9 cellular contexts compared by ENCODE assay signal in genomic region chr9:31585158-31585557, GRCh38.
"Had no signal": no experiment of that assay in that cellular context is flagged by ENCODE, and none has a peak within 500 bp of the region (broad histone marks: within the 10 kb centered on the region; RNA-seq: fewer than 3 reads in every experiment).

No MANE protein-coding gene starts in this region.

- H3K36me3 Mint-ChIP-seq: IgD-negative memory B cell had no signal

- DNase-seq: Karpas-422, Kasumi-1, KBM-7, KG1 had no signal

- H3K4me3 Mint-ChIP-seq: IgD-negative memory B cell had no signal

- H3K4me1 Mint-ChIP-seq: IgD-negative memory B cell had no signal

- ATAC-seq: K562 had no signal

- H3K27ac ChIP-seq: HL-60, KMS-11 had no signal

- H3K4me3 ChIP-seq: K562 had no signal

- FAIRE-seq: HTR-8/SVneo, K562 had no signal

- H3K27me3 Mint-ChIP-seq: IgD-negative memory B cell had no signal

- H3K27ac Mint-ChIP-seq: IgD-negative memory B cell had no signal

- H3K9ac ChIP-seq: KMS-11 had no signal

- H3K4me2 ChIP-seq: KMS-11 had no signal
